Comparison of ENCODE assay signal across 1 cellular context in genomic region chr9:129109952-129110739, GRCh38.
A peak's percentile ranks its signal among the peaks of the same experiment; 100 is the strongest.
TF ChIP-seq lines count a peak whose summit lies in the region.

No MANE protein-coding gene starts in this region.

TF ChIP-seq in K562, 482 proteins besides CTCF, POLR2A, EP300 and RAD21 (continued from another document and continues in another):
- TF ChIP-seq ZBTB40 (IDR thresholded peaks at IDR 0.05) (peak; percentile 28; the same call in 1 of the 2 replicates), ZBTB40 (CRISPR knock-in tag; IDR thresholded peaks at IDR 0.05) (no peak), TGIF2 (CRISPR knock-in tag; IDR thresholded peaks at IDR 0.05) (no peak), MAX (CRISPR knock-in tag; IDR thresholded peaks at IDR 0.05) (peak; percentile 14; the same call in 1 of the 2 replicates), ZFX (CRISPR knock-in tag; IDR thresholded peaks at IDR 0.05) (peak; percentile 91), PATZ1 (CRISPR knock-in tag; IDR thresholded peaks at IDR 0.05; ENCODE audit: borderline replicate concordance) (no peak), THAP7 (CRISPR knock-in tag; IDR thresholded peaks at IDR 0.05) (no peak), ZNF197 (CRISPR knock-in tag; IDR thresholded peaks at IDR 0.05; ENCODE audit: low read depth) (no peak), ZNF507 (tag; conservative IDR thresholded peaks at IDR 0.05) (no peak), GABPB1 (CRISPR knock-in tag; IDR thresholded peaks at IDR 0.05) (no peak), POLR2AphosphoS5 (IDR thresholded peaks at IDR 0.05; ENCODE audit: control insufficient read depth, insufficient read depth, low read depth, low read length) (no peak), TRIM28 (IDR thresholded peaks at IDR 0.05) (no peak), NCOA1 (IDR thresholded peaks at IDR 0.05; ENCODE audit: low read depth) (no peak), TCF3 (CRISPR knock-in tag; IDR thresholded peaks at IDR 0.05) (no peak), TEAD4 (IDR thresholded peaks at IDR 0.05; ENCODE audit: low read length) (no peak), TEAD4 (CRISPR knock-in tag; IDR thresholded peaks at IDR 0.05; ENCODE audit: borderline replicate concordance) (0 out of 2 replicates have a peak, but pooled peaks have one; percentile 33), TFAP4 (CRISPR knock-in tag; IDR thresholded peaks at IDR 0.05; ENCODE audit: borderline replicate concordance) (peak; percentile 72), GABPA (tag; conservative IDR thresholded peaks at IDR 0.05; ENCODE audit: low read depth) (no peak), SOX6 (IDR thresholded peaks at IDR 0.05) (no peak), ZNF518B (CRISPR knock-in tag; IDR thresholded peaks at IDR 0.05) (no peak), CHD2 (IDR thresholded peaks at IDR 0.05; ENCODE audit: low read depth, low read length) (no peak), ZNF551 (CRISPR knock-in tag; IDR thresholded peaks at IDR 0.05) (no peak), PRMT5 (CRISPR knock-in tag; IDR thresholded peaks at IDR 0.05) (no peak), SPI1 (IDR thresholded peaks at IDR 0.05; ENCODE audit: borderline replicate concordance, low read depth, low read length) (no peak), ZNF12 (CRISPR knock-in tag; IDR thresholded peaks at IDR 0.05) (peak; percentile 74; the same call in 1 of the 2 replicates), SRSF1 (IDR thresholded peaks at IDR 0.05; ENCODE audit: low read depth, low read length) (no peak), HMGXB4 (CRISPR knock-in tag; IDR thresholded peaks at IDR 0.05) (no peak), ARID2 (IDR thresholded peaks at IDR 0.05) (no peak), ZNF766 (CRISPR knock-in tag; conservative IDR thresholded peaks at IDR 0.05) (0 out of 2 replicates have a peak, but pooled peaks have one; percentile 7), ZBTB34 (CRISPR knock-in tag; IDR thresholded peaks at IDR 0.05) (no peak), HMG20A (CRISPR knock-in tag; conservative IDR thresholded peaks at IDR 0.05) (no peak), ZNF217 (CRISPR knock-in tag; IDR thresholded peaks at IDR 0.05) (no peak), TOE1 (IDR thresholded peaks at IDR 0.05; ENCODE audit: borderline replicate concordance) (no peak), TOE1 (CRISPR knock-in tag; IDR thresholded peaks at IDR 0.05; ENCODE audit: borderline replicate concordance, low read depth) (no peak), FOXK2 (conservative IDR thresholded peaks at IDR 0.05 in 1 of 2, IDR thresholded peaks at IDR 0.05 in 1 of 2; ENCODE audit: low read depth in 2 of 2) (no peak), HCFC1 (IDR thresholded peaks at IDR 0.05; ENCODE audit: low read depth, low read length) (no peak), ZNF695 (CRISPR knock-in tag; IDR thresholded peaks at IDR 0.05) (no peak), ZNF444 (CRISPR knock-in tag; IDR thresholded peaks at IDR 0.05) (no peak), CLOCK (CRISPR knock-in tag; IDR thresholded peaks at IDR 0.05; ENCODE audit: borderline replicate concordance) (no peak), TAF15 (IDR thresholded peaks at IDR 0.05; ENCODE audit: low read depth, low read length) (no peak)
